ENCODE assay signal across 8 cellular contexts in the genomic region with DNA sequence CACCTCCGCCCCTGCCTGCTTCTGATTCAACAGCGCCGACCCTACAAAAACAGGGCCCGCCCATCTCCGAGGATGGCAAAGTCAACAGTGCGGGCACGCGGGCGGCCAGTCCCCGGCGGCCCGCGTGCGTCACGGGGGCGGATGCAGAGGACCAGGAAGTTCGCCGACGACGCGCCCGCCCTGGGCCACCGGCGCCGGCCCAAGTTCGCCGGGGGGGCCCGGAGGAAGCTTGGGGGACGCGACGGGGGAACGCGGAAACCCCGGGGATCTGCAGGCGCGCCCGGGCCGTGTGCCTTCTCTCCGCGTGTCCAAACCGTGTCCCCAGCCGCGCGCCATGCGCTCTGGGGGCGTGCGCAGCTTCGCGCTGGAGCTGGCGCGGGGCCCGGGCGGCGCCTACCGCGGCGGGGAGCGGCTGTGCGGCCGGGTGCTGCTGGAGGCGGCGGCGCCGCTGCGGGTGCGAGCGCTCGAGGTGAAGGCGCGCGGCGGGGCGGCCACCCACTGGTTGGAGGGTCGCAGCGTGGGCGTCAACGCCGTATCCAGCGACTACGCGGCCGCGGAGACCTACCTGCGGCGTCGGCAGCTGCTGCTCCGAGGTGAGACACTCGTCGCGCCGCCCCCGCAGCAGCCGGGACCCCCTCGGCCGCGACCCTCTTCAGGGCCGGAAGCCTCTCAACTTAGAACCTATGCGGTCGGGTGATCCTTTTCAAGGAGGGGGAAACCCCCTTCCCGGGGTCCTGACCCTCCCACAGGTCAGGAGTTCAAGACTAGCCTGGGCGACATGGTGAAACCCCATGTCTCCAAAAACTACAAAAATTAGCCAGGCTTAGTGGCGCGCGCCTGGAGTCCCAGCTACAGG. TPM values are rescaled to one million over a fixed set of nuclear protein-coding genes. Genes with fewer than 3 reads are reported as not detected.
DNase-seq lines count a peak whose midpoint lies in the region; TF ChIP-seq lines count a peak whose summit lies in the region.

No MANE protein-coding gene starts in this region.

- DNase-seq in GM04503 (ENCODE audit: low read depth): peak; percentile 39
- peak; percentile 12 for DNase-seq in NCI-H146 treated with DMSO at 0.1 percent for 48 hours (lab: John Stamatoyannopoulos, UW; ENCODE audit: unreplicated experiment)
- DNase-seq in WERI-Rb-1: peak; percentile 76
- peak; percentile 82 to 89 for DNase-seq in breast epithelium (ENCODE audit: low spot score in 2 of 2)
- peak; percentile 60 for DNase-seq in inferior parietal cortex (ENCODE audit: extremely low spot score)
- DNase-seq in stimulated activated CD4-positive, alpha-beta T cell treated with anti-CD3 and anti-CD28 coated beads, Interleukin-12 subunit alpha, Interleukin-12 subunit beta, amount 100 ng/mL, for 4 hours: peak; percentile 83
- no peak for DNase-seq in NCI-H524 treated with DMSO at 0.1 percent for 48 hours (lab: John Stamatoyannopoulos, UW)

- H3K36me3 ChIP-seq in HEK293 (ENCODE audit: control insufficient read depth in 2 of 2, insufficient read depth in 1 of 2, low read length in 2 of 2) (no peaks in the 10 kb centered on the region), WERI-Rb-1 (peaks cover 34% of the 10 kb centered on the region), breast epithelium (no peaks in the 10 kb centered on the region)

- intact Hi-C loops in breast epithelium (cut with DNase I; ENCODE audit: low total_unique reads): no loop called here

- H3K4me1 ChIP-seq in HEK293 (ENCODE audit: control insufficient read depth, insufficient read depth, low read length) (no peaks in the 10 kb centered on the region), breast epithelium (no peaks in the 10 kb centered on the region)

- POLR2A ChIA-PET in HEK293 (lab: Yijun Ruan, JAX): interaction anchor here (0.7 to 1.3 kb wide), 3 partner anchors 53 to 223 kb away, joined by 3 to 5 read pairs (median 3); partner anchors contain the start of gene CCDC124

- H3K9me3 ChIP-seq in HEK293 (ENCODE audit: control insufficient read depth, insufficient read depth, low read depth, low read length) (no peaks in the 10 kb centered on the region), WERI-Rb-1 (ENCODE audit: severe bottlenecking) (no peaks in the 10 kb centered on the region), breast epithelium (no peaks in the 10 kb centered on the region)

- H3K27ac ChIP-seq in HEK293 (ENCODE audit: extremely low read depth, low read depth, low read length): no peak overlapping the region; the same call in 1 of the 2 replicates
- H3K27ac ChIP-seq in WERI-Rb-1: peak overlapping the region; percentile 77
- H3K27ac ChIP-seq in breast epithelium: peak overlapping the region; percentile 90

- H3K4me3 ChIP-seq in HEK293 (ENCODE audit: low read depth, low read length) (peak overlapping the region; percentile 47), WERI-Rb-1 (ENCODE audit: low read depth, low read length) (peak overlapping the region; percentile 46), breast epithelium (peak overlapping the region; percentile 77 to 83 (median 80))

- CTCF ChIA-PET in HEK293 (lab: Yijun Ruan, JAX): interaction anchor here (0.6 to 8.1 kb wide), 3 partner anchors 55 to 132 kb away, joined by 3 to 92 read pairs (median 4); no protein-coding TSS in a partner anchor

- H3K27me3 ChIP-seq in WERI-Rb-1 (ENCODE audit: insufficient read depth, low read depth, severe bottlenecking) (no peaks in the 10 kb centered on the region), breast epithelium (no peaks in the 10 kb centered on the region)

- no peak for TF ChIP-seq CTCF in HEK293 (tag by site-specific recombination; IDR thresholded peaks at IDR 0.05)
- no peak for TF ChIP-seq CTCF in WERI-Rb-1 (IDR thresholded peaks at IDR 0.05; ENCODE audit: low read depth, low read length)
- TF ChIP-seq CTCF in breast epithelium (IDR thresholded peaks at IDR 0.05): no peak

- TF ChIP-seq POLR2A in breast epithelium (IDR thresholded peaks at IDR 0.05): peak; percentile 36

TF ChIP-seq in HEK293, 187 proteins besides CTCF, POLR2A, EP300 and RAD21 (continues in another document):
- TF ChIP-seq, protein P1, sequence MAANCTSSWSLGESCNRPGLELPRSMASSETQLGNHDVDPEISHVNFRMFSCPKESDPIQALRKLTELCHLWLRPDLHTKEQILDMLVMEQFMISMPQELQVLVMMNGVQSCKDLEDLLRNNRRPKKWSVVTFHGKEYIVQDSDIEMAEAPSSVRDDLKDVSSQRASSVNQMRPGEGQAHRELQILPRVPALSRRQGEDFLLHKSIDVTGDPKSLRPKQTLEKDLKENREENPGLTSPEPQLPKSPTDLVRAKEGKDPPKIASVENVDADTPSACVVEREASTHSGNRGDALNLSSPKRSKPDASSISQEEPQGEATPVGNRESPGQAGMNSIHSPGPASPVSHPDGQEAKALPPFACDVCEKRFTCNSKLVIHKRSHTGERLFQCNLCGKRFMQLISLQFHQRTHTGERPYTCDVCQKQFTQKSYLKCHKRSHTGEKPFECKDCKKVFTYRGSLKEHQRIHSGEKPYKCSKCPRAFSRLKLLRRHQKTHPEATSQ (tag by site-specific recombination; IDR thresholded peaks at IDR 0.05): peak; percentile 62; the same call in 1 of the 2 replicates
- no peak for TF ChIP-seq ZNF777 (tag by site-specific recombination; IDR thresholded peaks at IDR 0.05; ENCODE audit: borderline replicate concordance)
- TF ChIP-seq ZXDB (tag by site-specific recombination; IDR thresholded peaks at IDR 0.05): peak; percentile 75
- TF ChIP-seq PBX3 (CRISPR knock-in tag; IDR thresholded peaks at IDR 0.05): no peak; the same call in 1 of the 2 replicates
- TF ChIP-seq KLF16 (tag by site-specific recombination; IDR thresholded peaks at IDR 0.05): peak; percentile 76; the same call in 1 of the 2 replicates
- peak; percentile 82 for TF ChIP-seq GLIS2 (tag by site-specific recombination; IDR thresholded peaks at IDR 0.05)
- peak; percentile 96 for TF ChIP-seq ZNF561 (tag by site-specific recombination; IDR thresholded peaks at IDR 0.05; ENCODE audit: borderline replicate concordance)
- no peak for TF ChIP-seq ZNF654 (tag by site-specific recombination; IDR thresholded peaks at IDR 0.05; ENCODE audit: low read depth)
- no peak for TF ChIP-seq REST (tag by site-specific recombination; IDR thresholded peaks at IDR 0.05)
- TF ChIP-seq ZNF10 (tag by site-specific recombination; IDR thresholded peaks at IDR 0.05): peak; percentile 55; the same call in 1 of the 2 replicates
- peak; percentile 83 for TF ChIP-seq ZIC2 (tag by site-specific recombination; IDR thresholded peaks at IDR 0.05)
- peak; percentile 84 for TF ChIP-seq ZNF660 (tag by site-specific recombination; IDR thresholded peaks at IDR 0.05)
- no peak for TF ChIP-seq ZFP41 (tag by site-specific recombination; IDR thresholded peaks at IDR 0.05; ENCODE audit: borderline replicate concordance)
- TF ChIP-seq, protein P2, sequence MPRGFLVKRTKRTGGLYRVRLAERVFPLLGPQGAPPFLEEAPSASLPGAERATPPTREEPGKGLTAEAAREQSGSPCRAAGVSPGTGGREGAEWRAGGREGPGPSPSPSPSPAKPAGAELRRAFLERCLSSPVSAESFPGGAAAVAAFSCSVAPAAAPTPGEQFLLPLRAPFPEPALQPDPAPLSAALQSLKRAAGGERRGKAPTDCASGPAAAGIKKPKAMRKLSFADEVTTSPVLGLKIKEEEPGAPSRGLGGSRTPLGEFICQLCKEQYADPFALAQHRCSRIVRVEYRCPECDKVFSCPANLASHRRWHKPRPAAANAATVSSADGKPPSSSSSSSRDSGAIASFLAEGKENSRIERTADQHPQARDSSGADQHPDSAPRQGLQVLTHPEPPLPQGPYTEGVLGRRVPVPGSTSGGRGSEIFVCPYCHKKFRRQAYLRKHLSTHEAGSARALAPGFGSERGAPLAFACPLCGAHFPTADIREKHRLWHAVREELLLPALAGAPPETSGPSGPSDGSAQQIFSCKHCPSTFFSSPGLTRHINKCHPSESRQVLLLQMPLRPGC (tag by site-specific recombination; IDR thresholded peaks at IDR 0.05): no peak

RNA-seq across cellular contexts. Expression of gene ARRDC2, which starts 6.8 kb away (rescaled TPM):
- 10 to 100 TPM; 49.4 to 89.3 (median 53.4) TPM for total RNA-seq in breast epithelium

RNA-seq across cellular contexts. Expression of gene KCNN1, which starts 34.3 kb away (rescaled TPM):
- total RNA-seq in breast epithelium: under 1 TPM in 2 of 3 donors, not detected in 1; 0.33 to 0.59 TPM
